Comparison of ENCODE assay signal across 8 cellular contexts in genomic region chr7:99409192-99409572, GRCh38. TPM values are rescaled to one million over a fixed set of nuclear protein-coding genes. Genes with fewer than 3 reads are reported as not detected.
DNase-seq lines count a peak whose midpoint lies in the region; ATAC-seq and TF ChIP-seq lines count a peak whose summit lies in the region.

No MANE protein-coding gene starts in this region.

- 1% methylated on average over 18 of the region's 18 CpGs for WGBS in body of pancreas, 2 donors

- H3K4me3 ChIP-seq in body of pancreas (peak overlapping the region; percentile 87 to 93), vagina (peak overlapping the region; percentile 94 to 99)

- peak overlapping the region; percentile 100 for H3K27ac Mint-ChIP-seq in activated T-cell treated with anti-CD3 and anti-CD28 coated beads, Interleukin-2, amount 50 U/mL, for 24 hours

- peaks cover 89% of the 10 kb centered on the region for H3K36me3 Mint-ChIP-seq in activated T-cell treated with anti-CD3 and anti-CD28 coated beads, Interleukin-2, amount 50 U/mL, for 24 hours (ENCODE audit: low read depth)

- H3K9me3 ChIP-seq in KOPT-K1 (ENCODE audit: insufficient read depth, low read length, poor library complexity, severe bottlenecking): no peaks in the 10 kb centered on the region
- no peaks in the 10 kb centered on the region for H3K9me3 ChIP-seq in body of pancreas
- no peaks in the 10 kb centered on the region for H3K9me3 ChIP-seq in vagina

- TF ChIP-seq POLR2A in body of pancreas (IDR thresholded peaks at IDR 0.05) (no peak), vagina (IDR thresholded peaks at IDR 0.05) (no peak)

- H3K4me1 Mint-ChIP-seq in activated T-cell treated with anti-CD3 and anti-CD28 coated beads, Interleukin-2, amount 50 U/mL, for 24 hours (ENCODE audit: low read depth): peaks cover 58% of the 10 kb centered on the region

- H3K27me3 ChIP-seq in body of pancreas: no peaks in the 10 kb centered on the region
- H3K27me3 ChIP-seq in vagina: no peaks in the 10 kb centered on the region

- peak overlapping the region; percentile 96 for H3K27ac ChIP-seq in KOPT-K1 (ENCODE audit: low read depth, low read length, poor library complexity, severe bottlenecking)
- peak overlapping the region; percentile 95 to 100 (median 98) for H3K27ac ChIP-seq in body of pancreas
- peak overlapping the region; percentile 93 for H3K27ac ChIP-seq in vagina

- no peak for DNase-seq in activated T-cell treated with anti-CD3 and anti-CD28 coated beads, Interleukin-2, amount 50 U/mL, for 24 hours
- no peak for DNase-seq in activated T-cell treated with anti-CD3 and anti-CD28 coated beads for 4 hours
- DNase-seq in body of pancreas: no peak
- DNase-seq in medulla oblongata (ENCODE audit: extremely low spot score): peak; percentile 17
- no peak for DNase-seq in vagina (ENCODE audit: extremely low spot score in 2 of 2)
- no peak for DNase-seq in NCI-H2227 treated with DMSO at 0.1 percent for 48 hours (lab: John Stamatoyannopoulos, UW)
- no peak for DNase-seq in RPMI8226

- ATAC-seq in body of pancreas: no peak

- H3K9me3 Mint-ChIP-seq in activated T-cell treated with anti-CD3 and anti-CD28 coated beads, Interleukin-2, amount 50 U/mL, for 24 hours: no peaks in the 10 kb centered on the region

- intact Hi-C loops in body of pancreas (cut with DNase I): no loop called here
- intact Hi-C loops in vagina (cut with DNase I): loop anchor here (10.0 kb wide), 1 partner anchor 264 kb away; the partner anchor contains the start of gene SMURF1

- H3K27me3 Mint-ChIP-seq in activated T-cell treated with anti-CD3 and anti-CD28 coated beads, Interleukin-2, amount 50 U/mL, for 24 hours: no peaks in the 10 kb centered on the region

- peaks cover 55% of the 10 kb centered on the region for H3K36me3 ChIP-seq in KOPT-K1 (ENCODE audit: insufficient read depth, low read length)
- H3K36me3 ChIP-seq in body of pancreas (replicated peaks in 1 of 2; ENCODE audit: insufficient read depth in 1 of 2, low read depth in 2 of 2): peaks cover 10 to 19% of the 10 kb centered on the region in 2 donors
- H3K36me3 ChIP-seq in vagina: peaks cover 8 to 36% of the 10 kb centered on the region in 2 donors

- H3K4me1 ChIP-seq in body of pancreas: peaks cover 45% of the 10 kb centered on the region
- H3K4me1 ChIP-seq in vagina: peaks cover 58% of the 10 kb centered on the region

- TF ChIP-seq CTCF in body of pancreas (IDR thresholded peaks at IDR 0.05): no peak
- TF ChIP-seq CTCF in vagina (IDR thresholded peaks at IDR 0.05): no peak

- H3K4me3 Mint-ChIP-seq in activated T-cell treated with anti-CD3 and anti-CD28 coated beads, Interleukin-2, amount 50 U/mL, for 24 hours: peak overlapping the region; percentile 94

RNA-seq across cellular contexts. Expression of gene BUD31, which starts 0.4 kb away (rescaled TPM):
- total RNA-seq in body of pancreas (10 to 100 TPM; 29.6 to 31.6 TPM), vagina (52.3 TPM)

RNA-seq across cellular contexts. Expression of gene PDAP1, which starts 0.8 kb away (rescaled TPM):
- total RNA-seq in body of pancreas: 10 to 100 TPM; 22.7 to 52.4 TPM
- total RNA-seq in vagina: 48.1 TPM

RNA-seq across cellular contexts. Expression of gene PTCD1, which starts 29.4 kb away (rescaled TPM):
- total RNA-seq in body of pancreas (1 to 10 TPM; 1.6 to 3.4 TPM), vagina (6.1 TPM)

RNA-seq across cellular contexts. Expression of gene CPSF4, which starts 29.6 kb away (rescaled TPM):
- total RNA-seq in body of pancreas (10 to 100 TPM; 24.4 to 31.1 TPM), vagina (23.8 TPM)

RNA-seq across cellular contexts. Expression of gene ARPC1B, which starts 34.7 kb away (rescaled TPM):
- total RNA-seq in body of pancreas (100 to 1,000 TPM in 1 of 2 donors, 10 to 100 TPM in 1; 60.0 to 131 TPM), vagina (114 TPM)
